In genomic region chr3:15051531-15051930, GRCh38 we compare ENCODE assay signal across 8 cellular contexts. TPM values are rescaled to one million over a fixed set of nuclear protein-coding genes. Genes with fewer than 3 reads are reported as not detected.
DNase-seq lines count a peak whose midpoint lies in the region; ATAC-seq lines count a peak whose summit lies in the region.

No MANE protein-coding gene starts in this region.

- peaks cover 43% of the 10 kb centered on the region for H3K4me1 Mint-ChIP-seq in activated naive CD8-positive, alpha-beta T cell treated with anti-CD3 and anti-CD28 coated beads for 36 hours

- H3K4me3 Mint-ChIP-seq in activated naive CD8-positive, alpha-beta T cell treated with anti-CD3 and anti-CD28 coated beads for 36 hours: no peak overlapping the region

- peaks cover 4% of the 10 kb centered on the region for H3K9me3 Mint-ChIP-seq in activated naive CD8-positive, alpha-beta T cell treated with anti-CD3 and anti-CD28 coated beads for 36 hours

- H3K36me3 Mint-ChIP-seq in activated naive CD8-positive, alpha-beta T cell treated with anti-CD3 and anti-CD28 coated beads for 36 hours: peaks cover 44% of the 10 kb centered on the region

- DNase-seq in COLO668 (lab: John Stamatoyannopoulos, UW; ENCODE audit: unreplicated experiment) (peak; percentile 13), RKO (ENCODE audit: low spot score) (peak; percentile 65), iPS DF 4.7 (ENCODE audit: extremely low read depth, low spot score) (peak; percentile 64), superior temporal gyrus (ENCODE audit: extremely low spot score) (no peak)
- peak; percentile 35 for DNase-seq in activated naive CD8-positive, alpha-beta T cell treated with anti-CD3 and anti-CD28 coated beads for 36 hours
- DNase-seq in stimulated activated CD4-positive, alpha-beta T cell treated with anti-CD3 and anti-CD28 coated beads, TNF-alpha, amount 100 ng/mL, for 48 hours (ENCODE audit: low read depth in 3 of 3): peak in 2 of 3 donors; percentile 31 to 32

- H3K27ac Mint-ChIP-seq in activated naive CD8-positive, alpha-beta T cell treated with anti-CD3 and anti-CD28 coated beads for 36 hours: peak overlapping the region; percentile 56

- peak; percentile 56 for ATAC-seq in GM18907 (IDR thresholded peaks at IDR 0.05; ENCODE audit: unreplicated experiment)
- ATAC-seq in HG03108 (IDR thresholded peaks at IDR 0.05; ENCODE audit: unreplicated experiment): peak; percentile 51

- no peaks in the 10 kb centered on the region for H3K27me3 Mint-ChIP-seq in activated naive CD8-positive, alpha-beta T cell treated with anti-CD3 and anti-CD28 coated beads for 36 hours

RNA-seq across cellular contexts. Expression of gene MRPS25, which starts 13.6 kb away (rescaled TPM):
- 10 to 100 TPM; 78.0 to 86.4 TPM for total RNA-seq in activated naive CD8-positive, alpha-beta T cell treated with anti-CD3 and anti-CD28 coated beads for 36 hours

RNA-seq across cellular contexts. Expression of gene RBSN, which starts 47.4 kb away (rescaled TPM):
- total RNA-seq in activated naive CD8-positive, alpha-beta T cell treated with anti-CD3 and anti-CD28 coated beads for 36 hours: 1 to 10 TPM; 7.9 to 8.6 TPM
